8 cellular contexts compared by ENCODE assay signal in genomic region chr18:48950536-48951447, GRCh38. TPM values are rescaled to one million over a fixed set of nuclear protein-coding genes. Genes with fewer than 3 reads are reported as not detected.
DNase-seq lines count a peak whose midpoint lies in the region; ATAC-seq, FAIRE-seq and TF ChIP-seq lines count a peak whose summit lies in the region.

Gene SMAD7, minus strand, starts transcription at chr18:48950965. Its CDS starts 541 bp downstream, at chr18:48950424.

- H3K14ac ChIP-seq in H1 (ENCODE audit: insufficient read length): no peak within 1 kb of the TSS

- H4K5ac ChIP-seq in H1 (ENCODE audit: insufficient read length, low read depth, low read length): no peak within 1 kb of the TSS

- no peaks in the 10 kb centered on the region for H3K79me1 ChIP-seq in H1 (ENCODE audit: low read depth, low read length)

- POLR2A ChIA-PET in Panc1 (lab: Charles Lee): interaction anchor here (0.6 kb wide), 1 partner anchor 92 kb away, joined by 4 read pairs; no protein-coding TSS in a partner anchor
- POLR2A ChIA-PET in H1 (lab: Charles Lee; ENCODE audit: partially characterized antibody): interaction anchor here (0.8 to 2.6 kb wide), 9 partner anchors 10 to 90 kb away, joined by 3 to 17 read pairs (median 6); no protein-coding TSS in a partner anchor

- in situ Hi-C loops in Panc1 (cut with HindIII; ENCODE audit: low pct_unique_long_range_greater_than_20kb, low sequenced_read_pairs): no loop called here

- H3K27me3 ChIP-seq in Panc1 (ENCODE audit: control insufficient read depth, insufficient read depth, low read length) (no peaks in the 10 kb centered on the region), H1 (replicated peaks in 1 of 4; ENCODE audit: control insufficient read depth in 3 of 4, extremely low read depth in 1 of 4, insufficient read depth in 3 of 4, low read length in 3 of 4) (peaks cover 0 to 46% (median 23%) of the 10 kb centered on the region in 4 experiments; a peak in 5 of 7 replicates), muscle layer of colon (ENCODE audit: control insufficient read depth in 1 of 2, insufficient read depth in 2 of 2, low read length in 2 of 2) (no peaks in the 10 kb centered on the region)

- H3K79me2 ChIP-seq in H1 (ENCODE audit: control insufficient read depth in 1 of 2, insufficient read depth in 2 of 2, low read length in 2 of 2): peaks cover 34 to 43% of the 10 kb centered on the region in 2 experiments

- H3K9me3 ChIP-seq in Panc1 (ENCODE audit: control insufficient read depth, insufficient read depth, low read depth, low read length): no peaks in the 10 kb centered on the region
- H3K9me3 ChIP-seq in H1 (ENCODE audit: insufficient read depth in 2 of 2, low read depth in 1 of 2, low read length in 1 of 2): no peaks in the 10 kb centered on the region
- H3K9me3 ChIP-seq in muscle layer of colon (ENCODE audit: low read length): no peaks in the 10 kb centered on the region

- no peak within 1 kb of the TSS for H2AK5ac ChIP-seq in H1 (ENCODE audit: low read depth, low read length)

- H3K36me3 ChIP-seq in Panc1 (ENCODE audit: control insufficient read depth, insufficient read depth, low read length): peaks cover 2% of the 10 kb centered on the region; the same call in 1 of the 2 replicates
- H3K36me3 ChIP-seq in H1 (ENCODE audit: control insufficient read depth in 2 of 4, insufficient read depth in 4 of 4, low read length in 3 of 4): no peaks in the 10 kb centered on the region
- H3K36me3 ChIP-seq in muscle layer of colon (ENCODE audit: insufficient read depth, low read length): no peaks in the 10 kb centered on the region

- peaks cover 22% of the 10 kb centered on the region for H3K4me1 ChIP-seq in Panc1 (ENCODE audit: control insufficient read depth, insufficient read depth, low read length)
- H3K4me1 ChIP-seq in H1 (replicated peaks in 1 of 4; ENCODE audit: control insufficient read depth in 3 of 4, insufficient read depth in 4 of 4, low read length in 3 of 4): peaks cover 8 to 21% (median 10%) of the 10 kb centered on the region in 4 experiments
- peaks cover 40% of the 10 kb centered on the region for H3K4me1 ChIP-seq in muscle layer of colon (ENCODE audit: insufficient read depth, low read length)

- H2BK15ac ChIP-seq in H1 (ENCODE audit: low read length): no peak within 1 kb of the TSS

- peak within 1 kb of the TSS; percentile 93; the same call in 1 of the 2 replicates for H2BK5ac ChIP-seq in H1 (ENCODE audit: low read depth, low read length)

- H2AFZ ChIP-seq in H1 (ENCODE audit: low read length): no peak within 1 kb of the TSS

- no peak for TF ChIP-seq RAD21 in H1 (IDR thresholded peaks at IDR 0.05 in 1 of 2, conservative IDR thresholded peaks at IDR 0.05 in 1 of 2; ENCODE audit: low read depth in 2 of 2, low read length in 2 of 2)

- peak within 1 kb of the TSS; percentile 92 for H3K4ac ChIP-seq in H1 (replicated peaks; ENCODE audit: insufficient read length, low read depth, low read length)

- peak within 1 kb of the TSS; percentile 81 to 94 for H3K4me3 ChIP-seq in Panc1 (ENCODE audit: low read depth in 2 of 2, low read length in 2 of 2)
- H3K4me3 ChIP-seq in H1 (ENCODE audit: extremely low read depth in 1 of 4, insufficient read depth in 2 of 4, low read depth in 3 of 4, low read length in 4 of 4): peak within 1 kb of the TSS; percentile 67 to 81 (median 72)
- H3K4me3 ChIP-seq in muscle layer of colon (ENCODE audit: low read depth in 1 of 2, low read length in 2 of 2): peak within 1 kb of the TSS; percentile 92 to 99

- peak within 1 kb of the TSS; percentile 61; the same call in 1 of the 2 replicates for H2BK20ac ChIP-seq in H1 (ENCODE audit: low read length)

- intact Hi-C loops in Panc1 (cut with micrococcal nuclease; ENCODE audit: unreplicated experiment): loop anchor here (5.0 kb wide), 1 partner anchor 227 kb away; no protein-coding TSS in a partner anchor

- TF ChIP-seq EP300 in H1 (IDR thresholded peaks at IDR 0.05; ENCODE audit: borderline replicate concordance in 1 of 2, low read depth in 2 of 2, low read length in 2 of 2): no peak

- H4K8ac ChIP-seq in H1 (ENCODE audit: extremely low read depth, insufficient read depth, low read length): peak within 1 kb of the TSS; percentile 88

- H3K27ac ChIP-seq in Panc1 (ENCODE audit: low read length): peak within 1 kb of the TSS; percentile 91
- H3K27ac ChIP-seq in H1 (ENCODE audit: low read depth, low read length): 0 out of 2 replicates have a peak within 1 kb of the TSS, but pooled peaks have one; percentile 12
- H3K27ac ChIP-seq in muscle layer of colon (ENCODE audit: low read depth, low read length): peak within 1 kb of the TSS; percentile 94

- TF ChIP-seq CTCF in Panc1 (IDR thresholded peaks at IDR 0.05): no peak
- no peak for TF ChIP-seq CTCF in H1 (IDR thresholded peaks at IDR 0.05; ENCODE audit: control extremely low read depth in 1 of 3, insufficient read depth in 1 of 3, low read depth in 1 of 3, low read length in 3 of 3)

- H4K20me1 ChIP-seq in H1 (replicated peaks in 1 of 2; ENCODE audit: control insufficient read depth in 1 of 2, insufficient read depth in 2 of 2, low read length in 2 of 2): peaks cover 16 to 24% of the 10 kb centered on the region in 2 experiments

- DNase-seq in NCI-H82 (lab: John Stamatoyannopoulos, UW) (peak; percentile 50), NCI-H82 treated with DMSO at 0.1 percent for 48 hours (lab: John Stamatoyannopoulos, UW; ENCODE audit: unreplicated experiment) (no peak), Panc1 (ENCODE audit: low read depth, low spot score) (no peak), H1 (ENCODE audit: low read depth in 1 of 2, low spot score in 2 of 2) (no peak), AG08396 (ENCODE audit: low spot score) (no peak)

- peak within 1 kb of the TSS; percentile 83 for H3K56ac ChIP-seq in H1 (replicated peaks; ENCODE audit: insufficient read length, low read depth, low read length)

- FAIRE-seq in H1 (lab: Jason Lieb, UNC): no peak

- ATAC-seq in Panc1 (no peak), HG03571 (IDR thresholded peaks at IDR 0.05; ENCODE audit: unreplicated experiment) (no peak), GM18870 (IDR thresholded peaks at IDR 0.05; ENCODE audit: unreplicated experiment) (no peak)

- peak within 1 kb of the TSS; percentile 87; the same call in 1 of the 2 replicates for H2BK12ac ChIP-seq in H1 (ENCODE audit: low read depth, low read length)

- H3K9ac ChIP-seq in H1 (replicated peaks in 1 of 4; ENCODE audit: extremely low read depth in 1 of 4, low read depth in 3 of 4, low read length in 3 of 4) (peak within 1 kb of the TSS in 3 of 4 experiments; percentile 29 to 67 (median 50); a peak in 5 of 7 replicates), muscle layer of colon (ENCODE audit: low read length) (peak within 1 kb of the TSS; percentile 64)

- H3K23me2 ChIP-seq in H1 (ENCODE audit: low read depth, low read length): peaks cover 21% of the 10 kb centered on the region; the same call in 1 of the 2 replicates

- CTCF ChIA-PET in Panc1 (lab: Charles Lee) (interaction anchor here (0.6 kb wide), 1 partner anchor 12 kb away, joined by 4 read pairs; no protein-coding TSS in a partner anchor), H1 (lab: Charles Lee; ENCODE audit: partially characterized antibody) (interaction anchor here (0.5 to 1.9 kb wide), 4 partner anchors 11 to 174 kb away, joined by 3 to 6 read pairs (median 4); no protein-coding TSS in a partner anchor)

- peak within 1 kb of the TSS; percentile 81 for H3K18ac ChIP-seq in H1 (ENCODE audit: extremely low read depth, low read length)

- 1% methylated on average over 50 of the region's 71 CpGs; no CpG with 5 or more reads in 1 of the 2 experiments for WGBS in H1 (ENCODE audit: extremely low coverage in 1 of 2, insufficient coverage in 1 of 2, insufficient read length in 1 of 2, insufficient replicate concordance in 2 of 2, low coverage in 1 of 2, low lambda C conversion rate in 2 of 2, missing lambda C conversion rate in 1 of 2), 2 experiments

- H3K4me2 ChIP-seq in H1 (ENCODE audit: insufficient read depth in 1 of 2, low read depth in 2 of 2, low read length in 2 of 2): peak within 1 kb of the TSS; percentile 80 to 83

- no peak within 1 kb of the TSS for H3K23ac ChIP-seq in H1 (ENCODE audit: insufficient read length)

- TSS peak; percentile 68 for BruUV-seq in Panc1 (replicated peaks; lab: Mats Ljungman, UMichigan)

- no peak for TF ChIP-seq POLR2A in H1 (IDR thresholded peaks at IDR 0.05; ENCODE audit: control extremely low read depth in 1 of 2, low read depth in 2 of 2, low read length in 2 of 2)

- H4K91ac ChIP-seq in H1 (replicated peaks; ENCODE audit: insufficient read length, low read length): peak within 1 kb of the TSS; percentile 97

- peak within 1 kb of the TSS; percentile 61 for H2BK120ac ChIP-seq in H1 (replicated peaks; ENCODE audit: low read depth, low read length)

TF ChIP-seq in H1, 55 proteins besides CTCF, POLR2A, EP300 and RAD21:
- TF ChIP-seq EZH2 (IDR thresholded peaks at IDR 0.05; ENCODE audit: low read depth, low read length, severe bottlenecking) (peak; percentile 31), POU5F1 (IDR thresholded peaks at IDR 0.05; ENCODE audit: low read depth, low read length) (no peak)

RNA-seq across cellular contexts. Expression of gene SMAD7, which starts in this region (rescaled TPM):
- total RNA-seq in Panc1 (2021; ENCODE audit: unreplicated experiment): 21.3 TPM
- 14.5 TPM for polyA plus RNA-seq in Panc1 (2012; ENCODE audit: insufficient read length)
- total RNA-seq in H1 (2021; fragmentation: NEBNext Ultra II Directional; extraction: Animal tissue kit (Norgen Biotek cat#: 25700)): 13.8 and 15.5 TPM in 2 replicates
- polyA plus RNA-seq in H1 (2011; rRNA removed): 6.5 and 6.6 TPM in 2 replicates
- polyA plus RNA-seq in H1 (2011; cell fraction: cytosol; rRNA removed): 6.1 TPM
- polyA plus RNA-seq in H1 (2011; cell fraction: nucleus; rRNA removed): 9.4 TPM
- polyA plus RNA-seq in H1 (2012, experiment 1 of 2): 3.7 to 4.5 TPM (median 4.3 TPM) in 4 replicates
- polyA plus RNA-seq in H1 (2012, experiment 2 of 2): 4.8 TPM
- polyA plus RNA-seq in H1 (2013, experiment 1 of 2): 12.4 TPM
- 12.0 TPM for polyA plus RNA-seq in H1 (2013, experiment 2 of 2)
- polyA minus RNA-seq in H1 (2011; rRNA and poly(A)+ RNA removed): 10.3 and 13.5 TPM in 2 replicates
- polyA minus RNA-seq in H1 (2011; cell fraction: cytosol; rRNA and poly(A)+ RNA removed): 9.7 TPM
- polyA minus RNA-seq in H1 (2011; cell fraction: nucleus; rRNA and poly(A)+ RNA removed): 9.4 TPM

Comparison
In these comparisons a context has a peak if more than half of its experiments do, and no peak if none do; other contexts are left out.
1. H3K27ac ChIP-seq: peak in every context shown above with its lines; median percentile 94 in muscle layer of colon; 91 in Panc1; 12 in H1.